ENCODE assay signal across 8 cellular contexts in genomic region chr6:34392497-34393190, GRCh38. TPM values are rescaled to one million over a fixed set of nuclear protein-coding genes. Genes with fewer than 3 reads are reported as not detected.
DNase-seq lines count a peak whose midpoint lies in the region; ATAC-seq and TF ChIP-seq lines count a peak whose summit lies in the region.

Gene NUDT3 (minus strand): TSS chr6:34392669. CDS start chr6:34392362, 307 bp downstream.

- peaks cover 9% of the 10 kb centered on the region for H3K4me1 Mint-ChIP-seq in activated CD4-positive, alpha-beta T cell treated with anti-CD3 and anti-CD28 coated beads, Interleukin-2, amount 10 ng/mL, durations not matched to agents 24 days and 14 days

- H3K27ac ChIP-seq in BLaER1 treated with 17β-estradiol and CSF1 and Interleukin-3, amounts not matched to agents 10 nM and 100 nM: peak within 1 kb of the TSS; percentile 96 to 99 (median 98)
- H3K27ac ChIP-seq in coronary artery: peak within 1 kb of the TSS; percentile 93 to 97

- peak; percentile 89 for ATAC-seq in GM19324 (IDR thresholded peaks at IDR 0.05; ENCODE audit: low FRiP score, unreplicated experiment)
- peak; percentile 62 for ATAC-seq in HG03469 (IDR thresholded peaks at IDR 0.05; ENCODE audit: unreplicated experiment)
- peak; percentile 90 for ATAC-seq in left lobe of liver

- H3K9me3 Mint-ChIP-seq in activated CD4-positive, alpha-beta T cell treated with anti-CD3 and anti-CD28 coated beads, Interleukin-2, amount 10 ng/mL, durations not matched to agents 24 days and 14 days: peaks cover 3% of the 10 kb centered on the region

- peaks cover 31 to 50% (median 40%) of the 10 kb centered on the region in 10 experiments for H3K4me1 ChIP-seq in BLaER1 treated with 17β-estradiol and CSF1 and Interleukin-3, amounts not matched to agents 10 nM and 100 nM

- H3K36me3 ChIP-seq in BLaER1 treated with 17β-estradiol and CSF1 and Interleukin-3, amounts not matched to agents 10 nM and 100 nM: peaks cover 4 to 27% (median 16%) of the 10 kb centered on the region in 11 experiments; a peak in 14 of 22 replicates

- peaks cover 0 to 36% (median 15%) of the 10 kb centered on the region in 11 experiments; a peak in 11 of 22 replicates for H4K20me1 ChIP-seq in BLaER1 treated with 17β-estradiol and CSF1 and Interleukin-3, amounts not matched to agents 10 nM and 100 nM

- peak within 1 kb of the TSS; percentile 80 to 100 (median 95) for H3K4me3 ChIP-seq in BLaER1 treated with 17β-estradiol and CSF1 and Interleukin-3, amounts not matched to agents 10 nM and 100 nM
- peak within 1 kb of the TSS; percentile 79 for H3K4me3 ChIP-seq in coronary artery

- H3K4me2 ChIP-seq in BLaER1 treated with 17β-estradiol and CSF1 and Interleukin-3, amounts not matched to agents 10 nM and 100 nM: peak within 1 kb of the TSS; percentile 80 to 95 (median 87)

- H3K27me3 ChIP-seq in BLaER1 treated with 17β-estradiol and CSF1 and Interleukin-3, amounts not matched to agents 10 nM and 100 nM: no peaks in the 10 kb centered on the region

- no peaks in the 10 kb centered on the region for H3K27me3 Mint-ChIP-seq in activated CD4-positive, alpha-beta T cell treated with anti-CD3 and anti-CD28 coated beads, Interleukin-2, amount 10 ng/mL, durations not matched to agents 24 days and 14 days

- no peak within 1 kb of the TSS for H3K27ac Mint-ChIP-seq in activated CD4-positive, alpha-beta T cell treated with anti-CD3 and anti-CD28 coated beads, Interleukin-2, amount 10 ng/mL, durations not matched to agents 24 days and 14 days

- H3K9me3 ChIP-seq in BLaER1 treated with 17β-estradiol and CSF1 and Interleukin-3, amounts not matched to agents 10 nM and 100 nM (replicated peaks in 1 of 11): peaks cover 7 to 39% (median 25%) of the 10 kb centered on the region in 11 experiments

- no peak within 1 kb of the TSS for H3K4me3 Mint-ChIP-seq in activated CD4-positive, alpha-beta T cell treated with anti-CD3 and anti-CD28 coated beads, Interleukin-2, amount 10 ng/mL, durations not matched to agents 24 days and 14 days

- TF ChIP-seq CTCF in coronary artery (IDR thresholded peaks at IDR 0.05): peak; percentile 78

- peak within 1 kb of the TSS; percentile 92 to 99 (median 98) for H3K9ac ChIP-seq in BLaER1 treated with 17β-estradiol and CSF1 and Interleukin-3, amounts not matched to agents 10 nM and 100 nM

- peak; percentile 83 to 95 for DNase-seq in NCI-H526 (lab: John Stamatoyannopoulos, UW)
- peak; percentile 98 for DNase-seq in activated CD4-positive, alpha-beta T cell treated with anti-CD3 and anti-CD28 coated beads, Interleukin-2, amount 10 ng/mL, durations not matched to agents 24 days and 14 days
- DNase-seq in coronary artery (ENCODE audit: low spot score): peak; percentile 94
- DNase-seq in left lobe of liver (ENCODE audit: low spot score): peak; percentile 94
- DNase-seq in stimulated activated CD4-positive, alpha-beta T cell treated with anti-CD3 and anti-CD28 coated beads, Interleukin-2, amount 100 ng/mL, for 4 hours (ENCODE audit: low read depth): peak; percentile 92

- no peaks in the 10 kb centered on the region for H3K36me3 Mint-ChIP-seq in activated CD4-positive, alpha-beta T cell treated with anti-CD3 and anti-CD28 coated beads, Interleukin-2, amount 10 ng/mL, durations not matched to agents 24 days and 14 days (ENCODE audit: low read depth)

- intact Hi-C loops in activated CD4-positive, alpha-beta T cell treated with anti-CD3 and anti-CD28 coated beads, Interleukin-2, amount 10 ng/mL, durations not matched to agents 24 days and 14 days (cut with micrococcal nuclease): loop anchor here (1.0 to 5.0 kb wide), 4 partner anchors 34 to 230 kb away; partner anchors contain the start of genes RPS10 and SMIM29

RNA-seq across cellular contexts. Expression of gene NUDT3, which starts in this region (rescaled TPM):
- 21.2 and 21.8 TPM in 2 replicates for total RNA-seq in activated CD4-positive, alpha-beta T cell treated with anti-CD3 and anti-CD28 coated beads, Interleukin-2, amount 10 ng/mL, durations not matched to agents 24 days and 14 days
- 16.6 TPM for total RNA-seq in left lobe of liver

Comparison
In these comparisons a context has a peak if more than half of its experiments do, and no peak if none do; other contexts are left out.
1. Peak in every context shown above with its lines: DNase-seq, ATAC-seq, H3K4me3 ChIP-seq and H3K27ac ChIP-seq.